8 cellular contexts compared by ENCODE assay signal in genomic region chr16:33009468-33009867, GRCh38.
A peak's percentile ranks its signal among the peaks of the same experiment; 100 is the strongest.
DNase-seq lines count a peak whose midpoint lies in the region; ATAC-seq and TF ChIP-seq lines count a peak whose summit lies in the region.
"Not testable (repeated sequence)": the region's sequence is repeated elsewhere in the genome, so short reads cannot be mapped to it uniquely, and the experiment has no call there.

No MANE protein-coding gene starts in this region.

- not testable (repeated sequence) for H3K27me3 ChIP-seq in BE2C; H9 (ENCODE audit: insufficient read depth, low read length); right cardiac atrium (ENCODE audit: control insufficient read depth, insufficient read depth)

- not testable (repeated sequence) for H4K20me1 ChIP-seq in H9 (ENCODE audit: control insufficient read depth, insufficient read depth, insufficient read length)

- intact Hi-C loops in right cardiac atrium (cut with DNase I) = not testable (repeated sequence)

- H3K18ac ChIP-seq in H9 (ENCODE audit: insufficient read length, low read depth, low read length) = not testable (repeated sequence)

- not testable (repeated sequence) for H2AK5ac ChIP-seq in H9 (ENCODE audit: insufficient read length, low read length)

- not testable (repeated sequence) for H3K4me3 ChIP-seq in BE2C (ENCODE audit: low read depth, low read length); right cardiac atrium (ENCODE audit: low read length)

- not testable (repeated sequence) for H3K36me3 ChIP-seq in BE2C

- not testable (repeated sequence) for H3K4ac ChIP-seq in H9 (ENCODE audit: low read depth, low read length)

- not testable (repeated sequence) for H3K27ac Mint-ChIP-seq in H9

- H3K79me1 ChIP-seq in H9 (ENCODE audit: insufficient read depth, low read depth, low read length, poor library complexity, severe bottlenecking) = not testable (repeated sequence)

- DNase-seq in BE2C (peak; percentile 62), activated T-cell treated with anti-CD3 and anti-CD28 coated beads for 1 hour (ENCODE audit: low read depth) (peak; percentile 30), right cardiac atrium (peak in 2 of 3 donors; percentile 40 to 63)
- not testable (repeated sequence) for DNase-seq in H9
- peak; percentile 11 to 47 for DNase-seq in activated CD4-positive, alpha-beta T cell treated with anti-CD3 and anti-CD28 coated beads for 24 hours (ENCODE audit: low read depth in 2 of 2)
- DNase-seq in activated naive CD8-positive, alpha-beta T cell treated with anti-CD3 and anti-CD28 coated beads, Interleukin-2, amount 50 U/mL, for 16 hours (ENCODE audit: low read depth, low spot score) = peak; percentile 2
- DNase-seq in stimulated activated CD4-positive, alpha-beta T cell treated with anti-CD3 and anti-CD28 coated beads, Interleukin-12 subunit alpha, Interleukin-12 subunit beta, amount 100 ng/mL, for 24 hours (ENCODE audit: low read depth in 2 of 2) = peak; percentile 8 to 57
- peak; percentile 21 for DNase-seq in stimulated activated CD8-positive, alpha-beta memory T cell treated with anti-CD3 and anti-CD28 coated beads, Interleukin-15, amount 100 ng/mL, for 24 hours (ENCODE audit: low read depth)

- H3K79me2 ChIP-seq in H9 (ENCODE audit: insufficient read depth, low read length) = not testable (repeated sequence)

- not testable (repeated sequence) for H3T11ph ChIP-seq in H9 (ENCODE audit: low read length)

- H3K14ac ChIP-seq in H9 (ENCODE audit: insufficient read depth, low read length) = not testable (repeated sequence)

- H4K91ac ChIP-seq in H9 (ENCODE audit: insufficient read length, low read depth, low read length) = not testable (repeated sequence)

- H3K4me3 Mint-ChIP-seq in H9 = not testable (repeated sequence)

- H3K56ac ChIP-seq in H9 (ENCODE audit: insufficient read length, low read depth, low read length) = not testable (repeated sequence)

- H2BK15ac ChIP-seq in H9 (ENCODE audit: low read depth, low read length) = not testable (repeated sequence)

- H3K9ac ChIP-seq in H9 (ENCODE audit: extremely low read depth, insufficient read length, low read length) = not testable (repeated sequence)

- not testable (repeated sequence) for H3K27me3 Mint-ChIP-seq in H9 (ENCODE audit: low read depth)

- not testable (repeated sequence) for H4K8ac ChIP-seq in H9 (replicated peaks; ENCODE audit: insufficient read length, low read depth, low read length)

- not testable (repeated sequence) for H2AFZ ChIP-seq in H9 (ENCODE audit: low read length)

- ATAC-seq in right cardiac atrium = not testable (repeated sequence)

- not testable (repeated sequence) for H3K36me3 Mint-ChIP-seq in H9 (ENCODE audit: insufficient read depth in 1 of 3, low read depth in 3 of 3)

- H3K4me2 ChIP-seq in H9 (ENCODE audit: insufficient read depth, insufficient read length, low read length) = not testable (repeated sequence)

- H3K23me2 ChIP-seq in H9 (ENCODE audit: insufficient read length, low read depth, low read length, poor library complexity, severe bottlenecking) = not testable (repeated sequence)

- H3K27ac ChIP-seq in H9 (ENCODE audit: insufficient read length, low read depth, low read length); right cardiac atrium (ENCODE audit: low read length): not testable (repeated sequence)

- not testable (repeated sequence) for H2BK20ac ChIP-seq in H9 (ENCODE audit: low read depth, low read length, poor library complexity, severe bottlenecking)

- H3K23ac ChIP-seq in H9 (ENCODE audit: insufficient read length, low read depth, low read length) = not testable (repeated sequence)

- H4K5ac ChIP-seq in H9 (ENCODE audit: insufficient read length, low read depth, low read length) = not testable (repeated sequence)

- not testable (repeated sequence) for H3K4me1 Mint-ChIP-seq in H9

- not testable (repeated sequence) for H2BK12ac ChIP-seq in H9 (ENCODE audit: insufficient read length, low read depth, low read length)

- H3K9me3 Mint-ChIP-seq in H9 = not testable (repeated sequence)

- H2BK5ac ChIP-seq in H9 (ENCODE audit: insufficient read length, low read length) = not testable (repeated sequence)

- WGBS in H9 (ENCODE audit: extremely low coverage, insufficient read length, low lambda C conversion rate) = no CpG with 5 or more reads among the region's 10 CpGs
- 33% methylated on average over 8 of the region's 10 CpGs for WGBS in right cardiac atrium

- not testable (repeated sequence) for H3K9me3 ChIP-seq in BE2C; H9 (ENCODE audit: control insufficient read depth, low read depth, low read length); right cardiac atrium (ENCODE audit: control insufficient read depth, low read length)

- TF ChIP-seq CTCF in BE2C (IDR thresholded peaks at IDR 0.05; ENCODE audit: low read depth, low read length) (0 out of 2 replicates have a peak, but pooled peaks have one; percentile 17), H9 (conservative IDR thresholded peaks at IDR 0.05) (peak; percentile 24; the same call in 1 of the 3 replicates)

- not testable (repeated sequence) for H3K4me1 ChIP-seq in BE2C; H9 (ENCODE audit: insufficient read depth, low read length); right cardiac atrium (ENCODE audit: control insufficient read depth, insufficient read depth, low read length)

- not testable (repeated sequence) for H2BK120ac ChIP-seq in H9 (ENCODE audit: low read depth, low read length, poor library complexity, severe bottlenecking)
